Comparison of ENCODE assay signal across 15 cellular contexts in genomic region chr2:232348936-232349335, GRCh38. TPM values are rescaled to one million over a fixed set of nuclear protein-coding genes. Genes with fewer than 3 reads are reported as not detected.
DNase-seq lines count a peak whose midpoint lies in the region; ATAC-seq, FAIRE-seq and TF ChIP-seq lines count a peak whose summit lies in the region.
"Had no signal": no experiment of that assay in that cellular context is flagged by ENCODE, and none has a peak within 500 bp of the region (broad histone marks: within the 10 kb centered on the region; RNA-seq: fewer than 3 reads in every experiment).

No MANE protein-coding gene starts in this region.

- H4K8ac ChIP-seq in H1 (ENCODE audit: extremely low read depth, insufficient read depth, low read length) = no peak overlapping the region

- no peak for TF ChIP-seq CTCF in heart left ventricle (IDR thresholded peaks at IDR 0.05)
- no peak for TF ChIP-seq CTCF in H1 (IDR thresholded peaks at IDR 0.05; ENCODE audit: control extremely low read depth in 1 of 3, insufficient read depth in 1 of 3, low read depth in 1 of 3, low read length in 3 of 3)
- no peak for TF ChIP-seq CTCF in upper lobe of right lung (IDR thresholded peaks at IDR 0.05)

- no peaks in the 10 kb centered on the region for H3K36me3 ChIP-seq in heart left ventricle
- peaks cover 0 to 5% (median 0%) of the 10 kb centered on the region in 4 experiments; a peak in 1 of 8 replicates for H3K36me3 ChIP-seq in H1 (ENCODE audit: control insufficient read depth in 2 of 4, insufficient read depth in 4 of 4, low read length in 3 of 4)
- no peaks in the 10 kb centered on the region for H3K36me3 ChIP-seq in upper lobe of right lung
- H3K36me3 ChIP-seq: prostate gland had no signal

- H3K79me1 ChIP-seq in H1 (ENCODE audit: low read depth, low read length) = no peaks in the 10 kb centered on the region

- CTCF ChIA-PET in H1 (lab: Charles Lee; ENCODE audit: partially characterized antibody) = interaction anchor here (0.6 to 8.8 kb wide), 11 partner anchors 9 to 449 kb away, joined by 3 to 100 read pairs (median 4); no protein-coding TSS in a partner anchor

- no peak overlapping the region for H3K9ac ChIP-seq in H1 (replicated peaks in 1 of 4; ENCODE audit: extremely low read depth in 1 of 4, low read depth in 3 of 4, low read length in 3 of 4)

- no peak for TF ChIP-seq EP300 in H1 (IDR thresholded peaks at IDR 0.05; ENCODE audit: borderline replicate concordance in 1 of 2, low read depth in 2 of 2, low read length in 2 of 2)

- H3K56ac ChIP-seq in H1 (replicated peaks; ENCODE audit: insufficient read length, low read depth, low read length) = no peak overlapping the region

- H2BK20ac ChIP-seq in H1 (ENCODE audit: low read length) = 0 out of 2 replicates have a peak overlapping the region, but pooled peaks have one; percentile 80

- no peak overlapping the region for H4K91ac ChIP-seq in H1 (replicated peaks; ENCODE audit: insufficient read length, low read length)

- no peak for FAIRE-seq in H1 (lab: Jason Lieb, UNC)

- no peak overlapping the region for H2BK12ac ChIP-seq in H1 (ENCODE audit: low read depth, low read length)

- no peak overlapping the region for H2AFZ ChIP-seq in H1 (ENCODE audit: low read length)

- DNase-seq in heart left ventricle = peak in 1 of 5 donors; percentile 32
- no peak for DNase-seq in cardiac septum (ENCODE audit: low spot score)
- DNase-seq in NCI-H226 = peak; percentile 62
- DNase-seq in H1 (ENCODE audit: low read depth in 1 of 2, low spot score in 2 of 2) = peak in 1 of 2 experiments; percentile 33
- DNase-seq in upper lobe of right lung = peak; percentile 63
- DNase-seq in Ammon's horn (ENCODE audit: low spot score) = no peak
- no peak for DNase-seq in Kasumi-1 (lab: John Stamatoyannopoulos, UW)
- DNase-seq: cortex of kidney; NCI-H1694 treated with DMSO at 0.1 percent for 48 hours; NK-92 treated with Interleukin-12 subunit alpha and Interleukin-12 subunit beta, amount 100 ng/mL, for 24 hours; stimulated activated CD4-positive, alpha-beta T cell treated with anti-CD3 and anti-CD28 coated beads, Interleukin-4, amount 100 ng/mL, for 1 hour; stimulated activated naive CD4-positive, alpha-beta T cell treated with Interleukin-2 at 50 U/mL for 16 hours had no signal

- no peak overlapping the region for H2BK5ac ChIP-seq in H1 (ENCODE audit: low read depth, low read length)

- no peak overlapping the region for H3K4me2 ChIP-seq in H1 (ENCODE audit: insufficient read depth in 1 of 2, low read depth in 2 of 2, low read length in 2 of 2)

- no peaks in the 10 kb centered on the region for H3K9me3 ChIP-seq in heart left ventricle
- no peaks in the 10 kb centered on the region for H3K9me3 ChIP-seq in H1 (ENCODE audit: insufficient read depth in 2 of 2, low read depth in 1 of 2, low read length in 1 of 2)
- H3K9me3 ChIP-seq in upper lobe of right lung = no peaks in the 10 kb centered on the region
- H3K9me3 ChIP-seq: prostate gland had no signal

- H3K4me1 ChIP-seq in heart left ventricle (peaks cover 0 to 20% (median 0%) of the 10 kb centered on the region in 12 donors), H1 (replicated peaks in 1 of 4; ENCODE audit: control insufficient read depth in 3 of 4, insufficient read depth in 4 of 4, low read length in 3 of 4) (peaks cover 0 to 4% (median 2%) of the 10 kb centered on the region in 4 experiments; a peak in 3 of 7 replicates), upper lobe of right lung (no peaks in the 10 kb centered on the region)
- H3K4me1 ChIP-seq: prostate gland had no signal

- TF ChIP-seq POLR2A in heart left ventricle (IDR thresholded peaks at IDR 0.05) = no peak
- no peak for TF ChIP-seq POLR2A in H1 (IDR thresholded peaks at IDR 0.05; ENCODE audit: control extremely low read depth in 1 of 2, low read depth in 2 of 2, low read length in 2 of 2)

- no peak overlapping the region for H3K4ac ChIP-seq in H1 (replicated peaks; ENCODE audit: insufficient read length, low read depth, low read length)

- no peak overlapping the region for H2BK15ac ChIP-seq in H1 (ENCODE audit: low read length)

- peaks cover 34 to 60% (median 47%) of the 10 kb centered on the region in 9 donors for H3K27me3 ChIP-seq in heart left ventricle
- peaks cover 25 to 47% (median 33%) of the 10 kb centered on the region in 4 experiments; a peak in 6 of 7 replicates for H3K27me3 ChIP-seq in H1 (replicated peaks in 1 of 4; ENCODE audit: control insufficient read depth in 3 of 4, extremely low read depth in 1 of 4, insufficient read depth in 3 of 4, low read length in 3 of 4)
- H3K27me3 ChIP-seq in upper lobe of right lung = peaks cover 47% of the 10 kb centered on the region

- H3K4me3 ChIP-seq in heart left ventricle (no peak overlapping the region), H1 (ENCODE audit: extremely low read depth in 1 of 4, insufficient read depth in 2 of 4, low read depth in 3 of 4, low read length in 4 of 4) (no peak overlapping the region), upper lobe of right lung (no peak overlapping the region)
- H3K4me3 ChIP-seq: prostate gland had no signal

- ATAC-seq in heart left ventricle (peak in 3 of 4 donors; percentile 14 to 40 (median 39)), upper lobe of right lung (peak; percentile 40), GM18861 (IDR thresholded peaks at IDR 0.05; ENCODE audit: unreplicated experiment) (no peak)
- ATAC-seq: SK-N-SH treated with all-trans-retinoic acid at 6 μM for 48 hours had no signal

- 34 to 39% (median 35%) methylated on average over 6 of the region's 6 CpGs for WGBS in heart left ventricle, 4 donors
- 66% methylated on average over 6 of the region's 6 CpGs; no CpG with 5 or more reads in 1 of the 2 experiments for WGBS in H1 (ENCODE audit: extremely low coverage in 1 of 2, insufficient coverage in 1 of 2, insufficient read length in 1 of 2, insufficient replicate concordance in 2 of 2, low coverage in 1 of 2, low lambda C conversion rate in 2 of 2, missing lambda C conversion rate in 1 of 2), 2 experiments

- peaks cover 2% of the 10 kb centered on the region for H3K23me2 ChIP-seq in H1 (ENCODE audit: low read depth, low read length)

- peak overlapping the region; percentile 53; the same call in 1 of the 2 replicates for H2AK5ac ChIP-seq in H1 (ENCODE audit: low read depth, low read length)

- intact Hi-C loops in heart left ventricle (cut with DNase I) = loop anchor here in 1 of 10 donors (10.0 kb wide), 1 partner anchor 86 kb away; no protein-coding TSS in a partner anchor
- intact Hi-C loops in cardiac septum (cut with DNase I) = no loop called here
- intact Hi-C loops in upper lobe of right lung (cut with DNase I) = no loop called here

- POLR2A ChIA-PET in H1 (lab: Charles Lee; ENCODE audit: partially characterized antibody) = no interaction called here

- H2BK120ac ChIP-seq in H1 (replicated peaks; ENCODE audit: low read depth, low read length) = no peak overlapping the region

- H4K20me1 ChIP-seq in H1 (replicated peaks in 1 of 2; ENCODE audit: control insufficient read depth in 1 of 2, insufficient read depth in 2 of 2, low read length in 2 of 2) = no peaks in the 10 kb centered on the region

- no peak overlapping the region for H3K14ac ChIP-seq in H1 (ENCODE audit: insufficient read length)

- H3K23ac ChIP-seq in H1 (ENCODE audit: insufficient read length) = no peak overlapping the region

- no peaks in the 10 kb centered on the region for H3K79me2 ChIP-seq in H1 (ENCODE audit: control insufficient read depth in 1 of 2, insufficient read depth in 2 of 2, low read length in 2 of 2)

- H3K27ac ChIP-seq in heart left ventricle (no peak overlapping the region), H1 (ENCODE audit: low read depth, low read length) (no peak overlapping the region), upper lobe of right lung (no peak overlapping the region)
- H3K27ac ChIP-seq: prostate gland had no signal

- H3K18ac ChIP-seq in H1 (ENCODE audit: extremely low read depth, low read length) = no peak overlapping the region

- TF ChIP-seq RAD21 in H1 (IDR thresholded peaks at IDR 0.05 in 1 of 2, conservative IDR thresholded peaks at IDR 0.05 in 1 of 2; ENCODE audit: low read depth in 2 of 2, low read length in 2 of 2) = no peak

- H4K5ac ChIP-seq in H1 (ENCODE audit: insufficient read length, low read depth, low read length) = no peak overlapping the region

TF ChIP-seq in H1, 55 proteins besides CTCF, POLR2A, EP300 and RAD21 (continues in another document):
- TF ChIP-seq CEBPB (IDR thresholded peaks at IDR 0.05; ENCODE audit: low read depth, low read length) (no peak), USF2 (IDR thresholded peaks at IDR 0.05; ENCODE audit: low read length) (no peak), SP2 (IDR thresholded peaks at IDR 0.05; ENCODE audit: low read length) (no peak)

RNA-seq across cellular contexts. Expression of gene ALPP, which starts 29.6 kb away (rescaled TPM):
- not detected for total RNA-seq in heart left ventricle
- not detected for polyA plus RNA-seq in heart left ventricle
- not detected for total RNA-seq in cardiac septum
- 0.15 TPM in 1 of 2 replicates, not detected in the other for total RNA-seq in H1 (2021; fragmentation: NEBNext Ultra II Directional; extraction: Animal tissue kit (Norgen Biotek cat#: 25700))
- polyA plus RNA-seq in H1 (2011; rRNA removed) = 0.15 and 0.20 TPM in 2 replicates
- 0.06 TPM for polyA plus RNA-seq in H1 (2011; cell fraction: cytosol; rRNA removed)
- polyA plus RNA-seq in H1 (2011; cell fraction: nucleus; rRNA removed) = 0.19 TPM
- 0.28 to 0.85 TPM (median 0.65 TPM) in 4 replicates for polyA plus RNA-seq in H1 (2012, experiment 1 of 2)
- 0.07 TPM for polyA plus RNA-seq in H1 (2012, experiment 2 of 2)
- polyA plus RNA-seq in H1 (2013, experiment 1 of 2) = 0.12 TPM
- 0.06 TPM for polyA plus RNA-seq in H1 (2013, experiment 2 of 2)
- 0.06 and 0.07 TPM in 2 replicates for polyA minus RNA-seq in H1 (2011; rRNA and poly(A)+ RNA removed)
- not detected for polyA minus RNA-seq in H1 (2011; cell fraction: cytosol; rRNA and poly(A)+ RNA removed)
- polyA minus RNA-seq in H1 (2011; cell fraction: nucleus; rRNA and poly(A)+ RNA removed) = not detected
- 9.5 TPM for total RNA-seq in upper lobe of right lung

RNA-seq across cellular contexts. Expression of gene ALPG, which starts 57.7 kb away (rescaled TPM):
- total RNA-seq in heart left ventricle (not detected), cardiac septum (not detected), upper lobe of right lung (0.49 TPM)
- polyA plus RNA-seq in heart left ventricle (not detected), H1 (2011; rRNA removed) (2.1 and 3.2 TPM in 2 replicates)
- total RNA-seq in H1 (2021; fragmentation: NEBNext Ultra II Directional; extraction: Animal tissue kit (Norgen Biotek cat#: 25700)) = 0.56 and 0.75 TPM in 2 replicates
- 1.2 TPM for polyA plus RNA-seq in H1 (2011; cell fraction: cytosol; rRNA removed)
- 2.3 TPM for polyA plus RNA-seq in H1 (2011; cell fraction: nucleus; rRNA removed)
- 1.1 to 3.0 TPM (median 2.2 TPM) in 4 replicates for polyA plus RNA-seq in H1 (2012, experiment 1 of 2)
- 1.0 TPM for polyA plus RNA-seq in H1 (2012, experiment 2 of 2)
- 1.4 TPM for polyA plus RNA-seq in H1 (2013, experiment 1 of 2)
- 1.1 TPM for polyA plus RNA-seq in H1 (2013, experiment 2 of 2)
- 0.44 and 0.57 TPM in 2 replicates for polyA minus RNA-seq in H1 (2011; rRNA and poly(A)+ RNA removed)
- polyA minus RNA-seq in H1 (2011; cell fraction: cytosol; rRNA and poly(A)+ RNA removed) = 0.88 TPM
- polyA minus RNA-seq in H1 (2011; cell fraction: nucleus; rRNA and poly(A)+ RNA removed) = 0.70 TPM

Comparison
In these comparisons a context has a peak if more than half of its experiments do, and no peak if none do; other contexts are left out.
1. DNase-seq: peak in NCI-H226 (single experiment) and upper lobe of right lung (single experiment); none in cardiac septum (single experiment), Ammon's horn (single experiment) and Kasumi-1 (0 of 2).